27 cellular contexts compared by ENCODE assay signal in genomic region chr6:137906020-137906472, GRCh38. TPM values are rescaled to one million over a fixed set of nuclear protein-coding genes. Genes with fewer than 3 reads are reported as not detected.
A peak's percentile ranks its signal among the peaks of the same experiment; 100 is the strongest.
DNase-seq lines count a peak whose midpoint lies in the region; ATAC-seq, FAIRE-seq and TF ChIP-seq lines count a peak whose summit lies in the region.
"Had no signal": no experiment of that assay in that cellular context is flagged by ENCODE, and none has a peak within 500 bp of the region (broad histone marks: within the 10 kb centered on the region; RNA-seq: fewer than 3 reads in every experiment).

No MANE protein-coding gene starts in this region.

- H3K36me3 Mint-ChIP-seq in activated CD8-positive, alpha-beta memory T cell treated with anti-CD3 and anti-CD28 coated beads, Interleukin-2, amount 10 ng/mL, durations not matched to agents 7 days and 5 days = peaks cover 5% of the 10 kb centered on the region
- peaks cover 4% of the 10 kb centered on the region for H3K36me3 Mint-ChIP-seq in activated CD4-positive, alpha-beta memory T cell treated with anti-CD3 and anti-CD28 coated beads, Interleukin-2, amount 10 ng/mL, durations not matched to agents 7 days and 5 days (ENCODE audit: low read depth)

- peak; percentile 62 for FAIRE-seq in colon (lab: Jason Lieb, UNC)
- FAIRE-seq: islet of Langerhans had no signal

- peak overlapping the region; percentile 58 for H3K4me3 ChIP-seq in GM12865 (ENCODE audit: low read depth, low read length)
- H3K4me3 ChIP-seq: coronary artery, left lung, prostate gland, sigmoid colon, thyroid gland, vagina had no signal

- no peak overlapping the region for H3K4me3 Mint-ChIP-seq in activated CD8-positive, alpha-beta memory T cell treated with anti-CD3 and anti-CD28 coated beads, Interleukin-2, amount 10 ng/mL, durations not matched to agents 7 days and 5 days
- no peak overlapping the region for H3K4me3 Mint-ChIP-seq in activated CD4-positive, alpha-beta memory T cell treated with anti-CD3 and anti-CD28 coated beads, Interleukin-2, amount 10 ng/mL, durations not matched to agents 7 days and 5 days

- no peak for TF ChIP-seq CTCF in GM12865 (IDR thresholded peaks at IDR 0.05; ENCODE audit: insufficient read depth, low read depth, low read length, missing control alignments)

- no peak for DNase-seq in activated CD8-positive, alpha-beta memory T cell treated with anti-CD3 and anti-CD28 coated beads, Interleukin-2, amount 10 ng/mL, durations not matched to agents 7 days and 5 days
- DNase-seq in activated CD8-positive, alpha-beta memory T cell treated with anti-CD3 and anti-CD28 coated beads, Interleukin-2, amount 50 U/mL, for 48 hours = no peak
- DNase-seq in GM12865 (ENCODE audit: low read depth) (no peak), nucleus accumbens (lab: John Stamatoyannopoulos, UW) (no peak), cerebellum (ENCODE audit: low spot score) (no peak)
- DNase-seq in activated CD4-positive, alpha-beta memory T cell treated with anti-CD3 and anti-CD28 coated beads, Interleukin-2, amount 10 ng/mL, durations not matched to agents 7 days and 5 days = no peak
- DNase-seq: activated CD4-positive, alpha-beta T cell treated with anti-CD3 and anti-CD28 coated beads, Interleukin-2, amount 50 U/mL, for 1 hour; activated naive CD4-positive, alpha-beta T cell; aorta; DMS53; effector memory CD4-positive, alpha-beta T cell; glutamatergic neuron; Kasumi-1; left lung; mesenchymal stem cell; MV-4-11; sigmoid colon; stimulated activated CD4-positive, alpha-beta T cell treated with anti-CD3 and anti-CD28 coated beads, Interleukin-15, amount 100 ng/mL, for 24 hours; stimulated activated naive CD8-positive, alpha-beta T cell treated with anti-CD3 and anti-CD28 coated beads, Interleukin-15, Interleukin-2, amounts not matched to agents 100 U/mL and 50 U/mL, for 24 hours; thyroid gland had no signal

- H3K27me3 Mint-ChIP-seq in activated CD8-positive, alpha-beta memory T cell treated with anti-CD3 and anti-CD28 coated beads, Interleukin-2, amount 10 ng/mL, durations not matched to agents 7 days and 5 days = no peaks in the 10 kb centered on the region
- H3K27me3 Mint-ChIP-seq in activated CD4-positive, alpha-beta memory T cell treated with anti-CD3 and anti-CD28 coated beads, Interleukin-2, amount 10 ng/mL, durations not matched to agents 7 days and 5 days = no peaks in the 10 kb centered on the region
- H3K27me3 Mint-ChIP-seq: B cell had no signal

- no peaks in the 10 kb centered on the region for H3K9me3 Mint-ChIP-seq in activated CD8-positive, alpha-beta memory T cell treated with anti-CD3 and anti-CD28 coated beads, Interleukin-2, amount 10 ng/mL, durations not matched to agents 7 days and 5 days (ENCODE audit: low read depth)
- no peaks in the 10 kb centered on the region for H3K9me3 Mint-ChIP-seq in activated CD4-positive, alpha-beta memory T cell treated with anti-CD3 and anti-CD28 coated beads, Interleukin-2, amount 10 ng/mL, durations not matched to agents 7 days and 5 days

- no peak for ATAC-seq in activated CD8-positive, alpha-beta memory T cell treated with anti-CD3 and anti-CD28 coated beads, Interleukin-2, amount 10 ng/mL, durations not matched to agents 7 days and 5 days
- ATAC-seq in GM18907 (IDR thresholded peaks at IDR 0.05; ENCODE audit: unreplicated experiment) = no peak
- ATAC-seq: left lung had no signal

- peak overlapping the region; percentile 76 for H3K27ac Mint-ChIP-seq in activated CD8-positive, alpha-beta memory T cell treated with anti-CD3 and anti-CD28 coated beads, Interleukin-2, amount 10 ng/mL, durations not matched to agents 7 days and 5 days
- H3K27ac Mint-ChIP-seq in activated CD4-positive, alpha-beta memory T cell treated with anti-CD3 and anti-CD28 coated beads, Interleukin-2, amount 10 ng/mL, durations not matched to agents 7 days and 5 days = peak overlapping the region; percentile 65

- H3K4me1 Mint-ChIP-seq in activated CD8-positive, alpha-beta memory T cell treated with anti-CD3 and anti-CD28 coated beads, Interleukin-2, amount 10 ng/mL, durations not matched to agents 7 days and 5 days = peaks cover 56% of the 10 kb centered on the region
- H3K4me1 Mint-ChIP-seq in activated CD4-positive, alpha-beta memory T cell treated with anti-CD3 and anti-CD28 coated beads, Interleukin-2, amount 10 ng/mL, durations not matched to agents 7 days and 5 days = peaks cover 69% of the 10 kb centered on the region

- POLR2A ChIA-PET in activated CD4-positive, alpha-beta memory T cell treated with anti-CD3 and anti-CD28 coated beads, Interleukin-2, amount 10 ng/mL, durations not matched to agents 7 days and 5 days (lab: Charles Lee) = interaction anchor here (0.8 to 1.7 kb wide), 4 partner anchors 21 to 197 kb away, joined by 3 to 8 read pairs (median 4); partner anchors contain the start of gene TNFAIP3

- CTCF ChIA-PET in activated CD8-positive, alpha-beta memory T cell treated with anti-CD3 and anti-CD28 coated beads, Interleukin-2, amount 10 ng/mL, durations not matched to agents 7 days and 5 days (lab: Charles Lee) = interaction anchor here (1.0 to 1.3 kb wide), 2 partner anchors 22 to 28 kb away, joined by 3 read pairs; no protein-coding TSS in a partner anchor
- CTCF ChIA-PET in activated CD4-positive, alpha-beta memory T cell treated with anti-CD3 and anti-CD28 coated beads, Interleukin-2, amount 10 ng/mL, durations not matched to agents 7 days and 5 days (lab: Charles Lee) = interaction anchor here (1.3 to 2.0 kb wide), 4 partner anchors 21 to 39 kb away, joined by 3 to 8 read pairs (median 4); no protein-coding TSS in a partner anchor

RNA-seq across cellular contexts. Expression of gene TNFAIP3, which starts 39.0 kb away (rescaled TPM):
- 100 to 1,000 TPM in 1 of 2 experiments, 10 to 100 TPM in 1; 86.7 to 225 TPM for total RNA-seq in activated CD8-positive, alpha-beta memory T cell treated with anti-CD3 and anti-CD28 coated beads, Interleukin-2, amount 10 ng/mL, durations not matched to agents 7 days and 5 days
- 100 to 1,000 TPM; 143 to 144 TPM for total RNA-seq in activated CD4-positive, alpha-beta memory T cell treated with anti-CD3 and anti-CD28 coated beads, Interleukin-2, amount 10 ng/mL, durations not matched to agents 7 days and 5 days
- total RNA-seq in cerebellum = 1.6 TPM

Comparison
In these comparisons a context has a peak if more than half of its experiments do, and no peak if none do; other contexts are left out.
1. RNA of gene TNFAIP3, which starts 39.0 kb away (total RNA-seq): 86.7 to 225 TPM in activated CD8-positive, alpha-beta memory T cell treated with anti-CD3 and anti-CD28 coated beads, Interleukin-2, amount 10 ng/mL, durations not matched to agents 7 days and 5 days and 143 to 144 TPM in activated CD4-positive, alpha-beta memory T cell treated with anti-CD3 and anti-CD28 coated beads, Interleukin-2, amount 10 ng/mL, durations not matched to agents 7 days and 5 days; 1.6 TPM in cerebellum (single experiment); every median in the first group is over 10 times any median in the second.